Comparison of ENCODE assay signal across 8 cellular contexts in the genomic region with DNA sequence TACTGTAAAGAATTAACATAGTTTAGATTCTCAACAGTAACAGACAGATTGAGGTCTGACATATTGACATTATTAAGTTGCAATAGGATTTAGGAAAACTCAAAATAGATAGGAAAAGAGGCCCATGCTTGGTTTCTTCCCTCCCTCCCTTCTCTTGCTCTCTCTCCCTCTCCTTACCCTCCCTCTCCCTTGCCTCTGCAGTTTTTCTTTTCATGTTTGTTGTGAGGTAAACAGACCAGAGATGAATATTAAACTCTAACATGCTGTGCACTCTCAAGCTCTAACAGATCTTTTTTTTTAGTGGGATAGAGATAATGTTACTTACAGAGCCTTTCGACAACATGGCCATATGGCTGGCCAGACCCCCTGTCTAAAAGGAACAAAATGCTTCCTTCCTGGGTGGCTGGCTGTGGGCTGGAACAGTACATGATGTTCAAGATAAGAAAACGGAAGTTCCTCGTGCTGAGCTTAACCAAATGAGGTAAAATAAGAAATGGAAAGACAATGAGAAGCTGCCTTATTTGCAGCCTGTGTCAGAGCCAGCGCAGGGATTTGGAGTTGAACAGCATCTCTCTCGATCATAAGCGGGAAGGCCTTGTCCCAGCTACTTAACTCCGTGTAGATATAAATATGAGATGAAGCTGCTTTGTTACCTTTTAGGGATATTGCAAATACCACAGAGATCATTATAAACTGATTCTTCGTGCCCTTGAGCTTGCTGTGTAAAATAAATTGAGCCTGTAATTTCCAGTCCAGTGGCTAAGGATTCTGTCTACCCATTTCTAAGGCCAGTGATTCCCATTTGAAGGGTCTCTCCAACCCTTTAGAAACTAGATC.
DNase-seq lines count a peak whose midpoint lies in the region; ATAC-seq, FAIRE-seq and TF ChIP-seq lines count a peak whose summit lies in the region.

No MANE protein-coding gene starts in this region.

- H3K9me3 Mint-ChIP-seq in activated B cell treated with CpG ODN at 0.5 μM for 24 hours: no peaks in the 10 kb centered on the region

- CTCF ChIA-PET in activated B cell treated with CpG ODN at 0.5 μM for 24 hours (lab: Charles Lee): no interaction called here

- H3K36me3 Mint-ChIP-seq in activated B cell treated with CpG ODN at 0.5 μM for 24 hours (ENCODE audit: low read depth): no peaks in the 10 kb centered on the region

- peak overlapping the region; percentile 89 for H3K27ac Mint-ChIP-seq in activated B cell treated with CpG ODN at 0.5 μM for 24 hours

- H3K4me1 Mint-ChIP-seq in activated B cell treated with CpG ODN at 0.5 μM for 24 hours: peaks cover 74% of the 10 kb centered on the region

- intact Hi-C loops in activated B cell treated with CpG ODN at 0.5 μM for 24 hours (cut with micrococcal nuclease) (loop anchor here (10.0 kb wide), 1 partner anchor 125 kb away; no protein-coding TSS in a partner anchor), left ventricle myocardium superior (cut with micrococcal nuclease) (no loop called here)

- peak overlapping the region; percentile 82 for H3K27ac ChIP-seq in temporal lobe (ENCODE audit: low read depth, low read length)

- no peak for FAIRE-seq in HTR-8/SVneo (lab: Jason Lieb, UNC)

- ATAC-seq in activated B cell treated with CpG ODN at 0.5 μM for 24 hours (ENCODE audit: low read depth) (peak; percentile 87), left ventricle myocardium superior (peak; percentile 78), GM19351 (IDR thresholded peaks at IDR 0.05; ENCODE audit: unreplicated experiment) (no peak)

- H3K27me3 Mint-ChIP-seq in activated B cell treated with CpG ODN at 0.5 μM for 24 hours: no peaks in the 10 kb centered on the region

- peak; percentile 10 for DNase-seq in activated CD4-positive, alpha-beta T cell treated with anti-CD3 and anti-CD28 coated beads for 48 hours
- no peak for DNase-seq in activated CD4-positive, alpha-beta T cell treated with anti-CD3 and anti-CD28 coated beads for 4 hours
- DNase-seq in activated B cell treated with CpG ODN at 0.5 μM for 24 hours: no peak
- peak; percentile 47 for DNase-seq in left ventricle myocardium superior
- no peak for DNase-seq in NCI-H2107 (lab: John Stamatoyannopoulos, UW)
- no peak for DNase-seq in HTR-8/SVneo (ENCODE audit: insufficient read length, low spot score)

- H3K4me3 Mint-ChIP-seq in activated B cell treated with CpG ODN at 0.5 μM for 24 hours: peak overlapping the region; percentile 70

- POLR2A ChIA-PET in activated B cell treated with CpG ODN at 0.5 μM for 24 hours (lab: Charles Lee): no interaction called here

- no peak for TF ChIP-seq CTCF in activated B cell treated with CpG ODN at 0.5 μM for 24 hours (IDR thresholded peaks at IDR 0.05)

Comparison
In these comparisons a context has a peak if more than half of its experiments do, and no peak if none do; other contexts are left out.
1. DNase-seq: peak in activated CD4-positive, alpha-beta T cell treated with anti-CD3 and anti-CD28 coated beads for 48 hours (single experiment) and left ventricle myocardium superior (single experiment); none in activated CD4-positive, alpha-beta T cell treated with anti-CD3 and anti-CD28 coated beads for 4 hours (0 of 2), activated B cell treated with CpG ODN at 0.5 μM for 24 hours (single experiment), NCI-H2107 (single experiment) and HTR-8/SVneo (single experiment).